In the genomic region with DNA sequence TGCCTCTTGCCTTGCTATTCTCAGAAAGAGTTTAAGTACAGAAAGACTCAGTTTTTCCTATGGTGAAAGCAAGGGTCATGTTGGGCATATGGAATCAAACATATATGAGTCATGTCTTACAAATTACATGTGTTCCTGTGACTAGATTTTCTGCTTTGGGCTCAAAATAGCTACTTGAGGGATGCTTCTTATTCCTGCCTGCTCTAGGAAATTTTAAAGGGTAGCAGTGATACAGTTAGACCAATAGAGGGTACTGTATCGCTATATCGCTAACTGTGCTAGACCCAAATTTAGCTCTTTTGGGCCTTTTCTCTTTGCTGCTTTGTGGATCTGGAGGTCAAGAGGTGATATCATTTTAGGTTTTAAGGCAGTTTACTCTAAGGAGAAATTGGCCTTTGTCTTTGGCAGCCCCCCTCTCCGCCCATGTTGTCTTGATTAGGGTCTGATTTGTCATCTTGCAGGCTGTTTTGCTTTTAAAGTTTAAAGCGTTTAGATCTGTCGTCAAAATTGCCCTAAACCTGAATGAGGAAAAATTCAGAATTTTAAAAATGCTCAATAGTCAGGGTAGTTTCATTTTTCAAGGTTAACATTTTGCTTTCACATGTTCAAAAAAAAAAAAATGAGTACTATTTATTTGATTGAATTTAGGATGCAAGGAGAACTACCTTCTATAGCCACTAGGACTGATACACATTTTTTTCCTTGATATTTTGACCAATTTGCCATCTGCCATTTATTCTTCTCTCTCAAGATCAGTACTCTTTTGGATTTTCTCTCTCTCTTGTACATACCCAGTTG, we compare ENCODE assay signal across 8 cellular contexts.
A peak's percentile ranks its signal among the peaks of the same experiment; 100 is the strongest.
DNase-seq lines count a peak whose midpoint lies in the region; ATAC-seq and TF ChIP-seq lines count a peak whose summit lies in the region.

No MANE protein-coding gene starts in this region.

- peak; percentile 44 for DNase-seq in SIG-M5 treated with dmso at 0.1 percent for 504 hours (lab: John Stamatoyannopoulos, UW; ENCODE audit: unreplicated experiment)
- DNase-seq in SIG-M5 (lab: John Stamatoyannopoulos, UW): no peak
- peak; percentile 67 for DNase-seq in RKO (ENCODE audit: low spot score)
- peak; percentile 51 to 56 for DNase-seq in erythroblast (lab: John Stamatoyannopoulos, UW)
- DNase-seq in putamen (ENCODE audit: low spot score): peak; percentile 27
- no peak for DNase-seq in AG08396 (ENCODE audit: low spot score)
- DNase-seq in NCI-H187 (lab: John Stamatoyannopoulos, UW): no peak

- no peak for ATAC-seq in GM18909 (IDR thresholded peaks at IDR 0.05; ENCODE audit: poor library complexity, unreplicated experiment)

- TF ChIP-seq POLR2A in erythroblast (IDR thresholded peaks at IDR 0.05; ENCODE audit: low read length): no peak

Comparison
In these comparisons a context has a peak if more than half of its experiments do, and no peak if none do; other contexts are left out.
1. DNase-seq: peak in SIG-M5 treated with dmso at 0.1 percent for 504 hours (single experiment), RKO (single experiment), erythroblast (2 of 2) and putamen (single experiment); none in SIG-M5 (single experiment), AG08396 (single experiment) and NCI-H187 (0 of 2).